Comparison of ENCODE assay signal across 8 cellular contexts in the genomic region with DNA sequence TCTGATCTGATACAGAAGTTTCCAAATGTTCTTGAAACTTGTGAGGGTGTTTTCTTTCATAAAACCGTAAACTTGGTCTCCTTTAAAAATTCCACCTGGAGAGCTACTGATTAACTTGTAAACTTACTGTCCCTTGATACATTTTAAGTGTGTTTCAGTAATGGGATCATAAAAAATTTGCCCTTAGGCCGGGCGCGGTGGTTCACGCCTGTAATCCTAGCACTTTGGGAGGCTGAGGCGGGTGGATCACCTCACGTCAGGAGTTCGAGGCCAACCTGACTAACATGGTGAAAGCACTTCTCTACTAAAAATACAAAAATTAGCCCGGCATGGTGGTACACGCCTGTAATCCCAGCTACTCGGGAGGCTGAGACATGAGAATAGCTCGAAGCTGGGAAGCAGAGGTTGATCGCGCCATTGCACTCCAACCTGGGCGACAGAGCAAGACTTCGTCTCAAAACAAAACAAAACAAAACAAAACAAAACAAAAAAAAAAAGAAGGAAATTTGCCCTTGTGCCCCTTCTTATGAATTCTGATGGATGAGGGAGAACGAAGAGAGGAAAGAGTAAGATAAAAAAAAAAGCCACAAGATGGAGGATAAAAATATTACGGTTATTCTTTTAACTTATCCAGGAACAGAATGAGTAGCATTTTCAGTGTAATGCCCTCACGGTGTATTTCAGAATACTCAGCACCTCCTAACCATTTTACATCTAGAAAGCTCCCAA. TPM values are rescaled to one million over a fixed set of nuclear protein-coding genes. Genes with fewer than 3 reads are reported as not detected.
A peak's percentile ranks its signal among the peaks of the same experiment; 100 is the strongest.
DNase-seq lines count a peak whose midpoint lies in the region; ATAC-seq and TF ChIP-seq lines count a peak whose summit lies in the region.

No MANE protein-coding gene starts in this region.

- H2BK15ac ChIP-seq in neuronal stem cell (ENCODE audit: low read length) (no peak overlapping the region), mesendoderm (replicated peaks; ENCODE audit: low read depth) (no peak overlapping the region)

- H2AK5ac ChIP-seq in neuronal stem cell (ENCODE audit: low read depth, low read length) (no peak overlapping the region), mesendoderm (ENCODE audit: low read length) (no peak overlapping the region)

- H3K14ac ChIP-seq in neuronal stem cell (ENCODE audit: low read length): no peak overlapping the region

- peaks cover 70% of the 10 kb centered on the region for H3K4me1 ChIP-seq in OCI-LY3 (ENCODE audit: low read length)
- no peaks in the 10 kb centered on the region for H3K4me1 ChIP-seq in neuronal stem cell (ENCODE audit: control insufficient read depth in 2 of 2, insufficient read depth in 1 of 2, low read depth in 1 of 2, low read length in 2 of 2)
- no peaks in the 10 kb centered on the region for H3K4me1 ChIP-seq in mesendoderm (ENCODE audit: control insufficient read depth, low read depth, low read length)

- DNase-seq in CD14-positive monocyte (ENCODE audit: low spot score) (no peak), neuronal stem cell (ENCODE audit: low spot score) (no peak), mesendoderm (no peak), hypothalamus (lab: John Stamatoyannopoulos, UW) (no peak)
- no peak for DNase-seq in effector memory CD8-positive, alpha-beta T cell

- H3K27me3 ChIP-seq in OCI-LY3 (ENCODE audit: low read depth, low read length) (peaks cover 18% of the 10 kb centered on the region), neuronal stem cell (ENCODE audit: control insufficient read depth in 3 of 3, insufficient read depth in 3 of 3, low read depth in 1 of 3, low read length in 3 of 3) (no peaks in the 10 kb centered on the region), mesendoderm (ENCODE audit: insufficient read depth, low read length, poor library complexity) (no peaks in the 10 kb centered on the region)

- H3K9me3 Mint-ChIP-seq in CD14-positive monocyte: no peaks in the 10 kb centered on the region
- no peaks in the 10 kb centered on the region for H3K9me3 Mint-ChIP-seq in effector memory CD8-positive, alpha-beta T cell

- H3K27me3 Mint-ChIP-seq in CD14-positive monocyte (ENCODE audit: low read depth in 3 of 3): no peaks in the 10 kb centered on the region
- peaks cover 7 to 22% of the 10 kb centered on the region in 2 donors for H3K27me3 Mint-ChIP-seq in effector memory CD8-positive, alpha-beta T cell

- ATAC-seq in effector memory CD8-positive, alpha-beta T cell (replicated peaks): no peak
- ATAC-seq in HG03521 (IDR thresholded peaks at IDR 0.05; ENCODE audit: unreplicated experiment): no peak
- no peak for ATAC-seq in GM19328 (IDR thresholded peaks at IDR 0.05; ENCODE audit: unreplicated experiment)

- H3K27ac Mint-ChIP-seq in CD14-positive monocyte: peak overlapping the region in 5 of 7 donors; percentile 45 to 85 (median 76)
- peak overlapping the region; percentile 54 to 66 for H3K27ac Mint-ChIP-seq in effector memory CD8-positive, alpha-beta T cell

- H4K91ac ChIP-seq in neuronal stem cell (ENCODE audit: low read depth, low read length, poor library complexity): no peak overlapping the region

- H4K8ac ChIP-seq in neuronal stem cell (ENCODE audit: low read depth, low read length) (no peak overlapping the region), mesendoderm (ENCODE audit: low read depth, low read length) (no peak overlapping the region)

- H3K18ac ChIP-seq in neuronal stem cell (ENCODE audit: low read length): no peak overlapping the region
- no peak overlapping the region for H3K18ac ChIP-seq in mesendoderm (ENCODE audit: low read length)

- H3K79me1 ChIP-seq in neuronal stem cell (ENCODE audit: low read depth, low read length): no peaks in the 10 kb centered on the region
- no peaks in the 10 kb centered on the region for H3K79me1 ChIP-seq in mesendoderm (ENCODE audit: low read length)

- H3K56ac ChIP-seq in mesendoderm (ENCODE audit: low read length): no peak overlapping the region

- no peak for TF ChIP-seq CTCF in CD14-positive monocyte (IDR thresholded peaks at IDR 0.05)
- TF ChIP-seq CTCF in OCI-LY3 (IDR thresholded peaks at IDR 0.05; ENCODE audit: low read depth, low read length): no peak

- no peaks in the 10 kb centered on the region for H3K9me3 ChIP-seq in OCI-LY3 (ENCODE audit: insufficient read depth, low read length)
- H3K9me3 ChIP-seq in neuronal stem cell (replicated peaks in 1 of 2; ENCODE audit: control insufficient read depth in 2 of 2, insufficient read depth in 1 of 2, low read depth in 1 of 2, low read length in 2 of 2): no peaks in the 10 kb centered on the region

- H3K23ac ChIP-seq in neuronal stem cell (ENCODE audit: low read depth, low read length, poor library complexity): no peak overlapping the region
- no peak overlapping the region for H3K23ac ChIP-seq in mesendoderm (ENCODE audit: low read length)

- H4K5ac ChIP-seq in mesendoderm (ENCODE audit: low read length): no peak overlapping the region

- H3K4me3 ChIP-seq in OCI-LY3 (ENCODE audit: low read length): peak overlapping the region; percentile 79
- peak overlapping the region in 1 of 2 donors; percentile 13 for H3K4me3 ChIP-seq in neuronal stem cell (ENCODE audit: low read length in 2 of 2)
- H3K4me3 ChIP-seq in mesendoderm (ENCODE audit: low read length): no peak overlapping the region

- H3K36me3 ChIP-seq in OCI-LY3 (replicated peaks; ENCODE audit: low read depth, low read length) (no peaks in the 10 kb centered on the region), neuronal stem cell (replicated peaks in 1 of 2; ENCODE audit: control insufficient read depth in 2 of 2, insufficient read depth in 2 of 2, low read length in 2 of 2) (no peaks in the 10 kb centered on the region), mesendoderm (ENCODE audit: control insufficient read depth, insufficient read depth, low read length) (no peaks in the 10 kb centered on the region)

- H2BK120ac ChIP-seq in neuronal stem cell (ENCODE audit: low read depth, low read length) (no peak overlapping the region), mesendoderm (ENCODE audit: low read depth, low read length) (no peak overlapping the region)

- no peak overlapping the region for H3K4ac ChIP-seq in neuronal stem cell (ENCODE audit: low read length)
- no peak overlapping the region for H3K4ac ChIP-seq in mesendoderm (ENCODE audit: low read depth, low read length)

- no peak overlapping the region for H3K27ac ChIP-seq in OCI-LY3 (ENCODE audit: low read length)
- H3K27ac ChIP-seq in neuronal stem cell (replicated peaks; ENCODE audit: low read length): no peak overlapping the region
- H3K27ac ChIP-seq in mesendoderm (ENCODE audit: low read depth, low read length): no peak overlapping the region

- H3K4me1 Mint-ChIP-seq in CD14-positive monocyte: peaks cover 54% of the 10 kb centered on the region
- H3K4me1 Mint-ChIP-seq in effector memory CD8-positive, alpha-beta T cell (ENCODE audit: low read depth in 2 of 2): peaks cover 15 to 30% of the 10 kb centered on the region in 2 donors

- no CpG with 5 or more reads among the region's 19 CpGs for WGBS in neuronal stem cell (ENCODE audit: extremely low coverage in 2 of 2, insufficient read length in 2 of 2, insufficient replicate concordance in 1 of 2), 2 donors
- no CpG with 5 or more reads among the region's 19 CpGs for WGBS in mesendoderm (ENCODE audit: extremely low coverage, insufficient coverage, low lambda C conversion rate)

- H3K79me2 ChIP-seq in OCI-LY3 (ENCODE audit: low read length): no peaks in the 10 kb centered on the region
- no peaks in the 10 kb centered on the region for H3K79me2 ChIP-seq in mesendoderm (ENCODE audit: control insufficient read depth, insufficient read depth, low read length)

- no peak overlapping the region for H2BK5ac ChIP-seq in neuronal stem cell (ENCODE audit: low read length)
- no peak overlapping the region for H2BK5ac ChIP-seq in mesendoderm (ENCODE audit: low read length)

- H2AFZ ChIP-seq in OCI-LY3 (ENCODE audit: low read depth, low read length) (peak overlapping the region; percentile 99), neuronal stem cell (ENCODE audit: low read length) (peak overlapping the region; percentile 90)

- H3K4me3 Mint-ChIP-seq in CD14-positive monocyte: peak overlapping the region; percentile 72 to 89
- H3K4me3 Mint-ChIP-seq in effector memory CD8-positive, alpha-beta T cell: peak overlapping the region; percentile 64 to 77

- no peaks in the 10 kb centered on the region for H3K36me3 Mint-ChIP-seq in CD14-positive monocyte
- peaks cover 5% of the 10 kb centered on the region for H3K36me3 Mint-ChIP-seq in effector memory CD8-positive, alpha-beta T cell (ENCODE audit: insufficient read depth)

- H3K9ac ChIP-seq in OCI-LY3 (ENCODE audit: low read length): peak overlapping the region; percentile 67
- H3K9ac ChIP-seq in neuronal stem cell (ENCODE audit: low read depth, low read length, poor library complexity): no peak overlapping the region
- H3K9ac ChIP-seq in mesendoderm (ENCODE audit: low read length): no peak overlapping the region

- H3K4me2 ChIP-seq in OCI-LY3 (ENCODE audit: low read length): peak overlapping the region; percentile 75
- H3K4me2 ChIP-seq in neuronal stem cell (ENCODE audit: insufficient read depth, low read length, poor library complexity, severe bottlenecking): no peak overlapping the region
- H3K4me2 ChIP-seq in mesendoderm (ENCODE audit: low read length): no peak overlapping the region

- intact Hi-C loops in CD14-positive monocyte (cut with micrococcal nuclease): no loop called here

- H2BK12ac ChIP-seq in neuronal stem cell (ENCODE audit: low read length): no peak overlapping the region

- no peaks in the 10 kb centered on the region for H4K20me1 ChIP-seq in OCI-LY3 (ENCODE audit: insufficient read depth, low read length)

RNA-seq across cellular contexts. Expression of gene AP4E1, which starts 32.1 kb away (rescaled TPM):
- polyA plus RNA-seq in CD14-positive monocyte: 1 to 10 TPM; 5.3 to 7.7 TPM
- 3.5 TPM for polyA plus RNA-seq in neuronal stem cell (2013, experiment 1 of 2)
- polyA plus RNA-seq in neuronal stem cell (2013, experiment 2 of 2): 3.9 TPM
- polyA plus RNA-seq in mesendoderm (2013, experiment 1 of 2): 5.7 TPM
- 5.8 TPM for polyA plus RNA-seq in mesendoderm (2013, experiment 2 of 2)
